In the genomic region with DNA sequence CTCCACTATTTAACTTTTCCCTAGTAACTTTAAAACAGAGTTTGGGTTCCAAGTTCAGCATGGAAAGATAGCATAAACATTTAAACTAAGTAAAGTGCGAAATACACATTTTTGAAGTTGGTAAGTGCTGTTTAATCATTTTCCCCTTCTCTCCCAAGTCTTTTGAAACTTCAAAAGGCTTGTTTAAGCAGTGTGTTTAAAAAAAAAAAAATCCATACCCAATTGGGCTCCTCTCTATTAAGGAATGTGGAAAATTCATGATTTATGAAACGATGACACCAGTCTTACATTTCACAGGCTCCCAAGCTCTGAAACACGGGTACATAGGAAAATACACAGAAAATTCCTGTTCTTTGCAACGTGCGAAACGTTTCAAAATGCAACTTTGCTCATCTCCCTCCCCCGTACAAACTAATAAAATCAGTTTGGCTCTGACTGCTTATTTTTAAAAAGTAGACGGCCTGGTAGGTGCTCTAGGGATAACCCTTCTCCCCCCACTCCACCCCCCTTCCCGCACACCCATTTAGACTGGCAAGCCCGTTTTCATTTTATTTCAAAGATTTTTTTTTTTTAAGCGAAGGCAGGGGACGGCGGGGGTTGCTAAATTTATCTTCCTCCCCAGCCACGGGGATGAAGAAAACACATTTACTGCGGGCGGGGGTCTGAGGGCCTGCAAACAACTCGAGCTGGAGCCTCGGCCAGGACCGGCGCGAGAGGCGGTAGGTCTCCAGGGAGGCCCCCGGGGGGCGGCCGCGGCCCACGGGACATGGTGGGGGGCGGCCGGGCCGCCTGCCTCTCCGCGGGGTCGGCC, we compare ENCODE assay signal across 8 cellular contexts. TPM values are rescaled to one million over a fixed set of nuclear protein-coding genes. Genes with fewer than 3 reads are reported as not detected.
A peak's percentile ranks its signal among the peaks of the same experiment; 100 is the strongest.
DNase-seq lines count a peak whose midpoint lies in the region; ATAC-seq and TF ChIP-seq lines count a peak whose summit lies in the region.

No MANE protein-coding gene starts in this region.

- DNase-seq in G401 (ENCODE audit: low spot score) = peak; percentile 22
- no peak for DNase-seq in activated B cell treated with CpG ODN at 0.5 μM for 24 hours
- DNase-seq in fibroblast of pulmonary artery (ENCODE audit: low read depth) = peak; percentile 51
- DNase-seq in osteoblast (ENCODE audit: insufficient read length, low spot score, missing footprints) = peak; percentile 76
- DNase-seq in SIG-M5 (lab: John Stamatoyannopoulos, UW) = no peak

- H3K27me3 Mint-ChIP-seq in activated B cell treated with CpG ODN at 0.5 μM for 24 hours = no peaks in the 10 kb centered on the region

- peak overlapping the region; percentile 92 for H3K27ac Mint-ChIP-seq in activated B cell treated with CpG ODN at 0.5 μM for 24 hours

- no peaks in the 10 kb centered on the region for H3K9me3 ChIP-seq in osteoblast (ENCODE audit: low read depth, low read length)

- TF ChIP-seq CTCF in activated B cell treated with CpG ODN at 0.5 μM for 24 hours (IDR thresholded peaks at IDR 0.05) (no peak), fibroblast of pulmonary artery (IDR thresholded peaks at IDR 0.05; ENCODE audit: low read length, missing control alignments) (no peak), osteoblast (IDR thresholded peaks at IDR 0.05; ENCODE audit: extremely low read depth, low read depth, low read length) (no peak)

- H3K79me2 ChIP-seq in osteoblast (ENCODE audit: insufficient read depth, low read length) = peaks cover 33% of the 10 kb centered on the region

- in situ Hi-C loops in G401 (cut with HindIII; ENCODE audit: low sequenced_read_pairs) = no loop called here

- peak overlapping the region; percentile 90 for H3K4me2 ChIP-seq in osteoblast (ENCODE audit: insufficient read depth, low read length)

- H3K4me1 ChIP-seq in osteoblast (ENCODE audit: insufficient read depth, low read length) = peaks cover 61% of the 10 kb centered on the region

- H4K20me1 ChIP-seq in osteoblast (ENCODE audit: insufficient read depth, low read length) = peaks cover 32% of the 10 kb centered on the region

- H3K36me3 ChIP-seq in osteoblast (ENCODE audit: insufficient read depth, low read length) = peaks cover 10% of the 10 kb centered on the region

- intact Hi-C loops in activated B cell treated with CpG ODN at 0.5 μM for 24 hours (cut with micrococcal nuclease) = loop anchor here (5.0 to 10.0 kb wide), 2 partner anchors 319 to 484 kb away; partner anchors contain the start of genes PDK3 and PRDX4

- H3K4me3 ChIP-seq in fibroblast of pulmonary artery (replicated peaks; ENCODE audit: low read depth, low read length) = peak overlapping the region; percentile 85
- peak overlapping the region; percentile 87 for H3K4me3 ChIP-seq in osteoblast (ENCODE audit: insufficient read depth, low read length)

- ATAC-seq in HG03135 (IDR thresholded peaks at IDR 0.05; ENCODE audit: unreplicated experiment) (peak; percentile 7), activated B cell treated with CpG ODN at 0.5 μM for 24 hours (ENCODE audit: low read depth) (peak; percentile 13), HG03432 (IDR thresholded peaks at IDR 0.05; ENCODE audit: unreplicated experiment) (no peak), HG03521 (IDR thresholded peaks at IDR 0.05; ENCODE audit: unreplicated experiment) (no peak)

- peaks cover 57% of the 10 kb centered on the region for H3K4me1 Mint-ChIP-seq in activated B cell treated with CpG ODN at 0.5 μM for 24 hours

- no peaks in the 10 kb centered on the region for H3K9me3 Mint-ChIP-seq in activated B cell treated with CpG ODN at 0.5 μM for 24 hours

- H3K27me3 ChIP-seq in osteoblast (ENCODE audit: insufficient read depth, low read length) = no peaks in the 10 kb centered on the region

- peak overlapping the region; percentile 82 for H3K27ac ChIP-seq in osteoblast (ENCODE audit: low read depth, low read length)

- peak overlapping the region; percentile 80 for H3K4me3 Mint-ChIP-seq in activated B cell treated with CpG ODN at 0.5 μM for 24 hours

- H2AFZ ChIP-seq in osteoblast (ENCODE audit: low read length) = peak overlapping the region; percentile 50

- peaks cover 22% of the 10 kb centered on the region for H3K36me3 Mint-ChIP-seq in activated B cell treated with CpG ODN at 0.5 μM for 24 hours (ENCODE audit: low read depth)

- CTCF ChIA-PET in activated B cell treated with CpG ODN at 0.5 μM for 24 hours (lab: Charles Lee) = no interaction called here

- POLR2A ChIA-PET in activated B cell treated with CpG ODN at 0.5 μM for 24 hours (lab: Charles Lee) = interaction anchor here (2.3 to 3.5 kb wide), 2 partner anchors 94 to 123 kb away, joined by 13 to 32 read pairs; partner anchors contain the start of gene EIF2S3

RNA-seq across cellular contexts. Expression of gene ZFX, which starts 0.8 kb away (rescaled TPM):
- total RNA-seq in G401 (2014; rRNA removed; shearing (Covaris generic)) = 10.8 and 14.2 TPM in 2 replicates
- 55.4 and 67.0 TPM in 2 replicates for total RNA-seq in activated B cell treated with CpG ODN at 0.5 μM for 24 hours
- 50.7 and 74.6 TPM in 2 replicates for total RNA-seq in osteoblast

Comparison
In these comparisons a context has a peak if more than half of its experiments do, and no peak if none do; other contexts are left out.
1. DNase-seq: peak in G401 (single experiment), fibroblast of pulmonary artery (single experiment) and osteoblast (single experiment); none in activated B cell treated with CpG ODN at 0.5 μM for 24 hours (single experiment) and SIG-M5 (single experiment).
2. ATAC-seq: peak in HG03135 (single experiment) and activated B cell treated with CpG ODN at 0.5 μM for 24 hours (single experiment); none in HG03432 (single experiment) and HG03521 (single experiment).